Comparison of ENCODE assay signal across 9 cellular contexts in the genomic region with DNA sequence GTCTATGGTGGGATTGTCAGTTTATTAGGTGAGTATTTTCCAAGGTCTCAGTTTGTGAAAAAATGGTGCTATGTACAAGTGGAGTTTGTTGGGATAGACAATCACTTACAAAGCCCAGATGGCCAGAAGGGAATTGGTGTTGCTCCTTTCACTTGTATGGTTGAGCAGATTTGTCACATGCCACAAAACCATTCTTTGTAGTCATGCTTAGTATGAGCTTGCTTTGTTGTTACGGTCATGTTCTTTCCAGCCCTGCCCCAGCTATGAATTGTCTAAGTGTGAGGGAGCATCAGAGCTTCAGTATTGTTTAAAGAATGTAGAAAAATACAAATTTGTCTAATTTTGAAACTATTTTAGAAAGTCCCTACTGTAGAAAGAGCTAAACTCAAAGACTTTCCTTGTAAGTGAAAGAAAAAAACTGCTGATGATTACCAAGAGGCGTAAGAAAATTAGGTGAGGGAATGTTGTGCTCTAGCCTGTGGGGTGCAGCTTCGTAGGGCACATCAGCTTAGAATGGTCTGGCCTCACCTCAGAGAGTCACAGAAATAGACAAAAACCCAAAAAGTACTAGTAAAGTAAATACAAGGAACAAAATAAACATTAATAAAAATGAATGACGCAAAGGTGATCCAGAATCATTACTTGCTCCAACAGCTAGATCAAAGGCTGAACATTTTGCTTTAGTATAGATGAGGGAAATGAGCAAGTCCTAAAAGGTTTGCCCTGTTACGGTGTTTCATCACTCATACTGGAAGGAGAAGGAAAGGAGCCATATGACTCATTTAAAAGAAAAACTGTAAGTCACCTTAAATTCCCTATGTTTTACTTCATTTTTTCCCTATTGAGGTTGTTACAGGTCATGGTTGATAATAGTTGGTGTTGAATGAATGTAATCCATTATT. TPM values are rescaled to one million over a fixed set of nuclear protein-coding genes. Genes with fewer than 3 reads are reported as not detected.
DNase-seq lines count a peak whose midpoint lies in the region; ATAC-seq, FAIRE-seq and TF ChIP-seq lines count a peak whose summit lies in the region.
"Had no signal": no experiment of that assay in that cellular context is flagged by ENCODE, and none has a peak within 500 bp of the region (broad histone marks: within the 10 kb centered on the region; RNA-seq: fewer than 3 reads in every experiment).

No MANE protein-coding gene starts in this region.

- no peaks in the 10 kb centered on the region for H3K27me3 ChIP-seq in CD4-positive, CD25-positive, alpha-beta regulatory T cell (ENCODE audit: control insufficient read depth, insufficient read depth, low read length)
- H3K27me3 ChIP-seq in astrocyte (ENCODE audit: insufficient read depth, low read length): no peaks in the 10 kb centered on the region
- H3K27me3 ChIP-seq: SJCRH30 had no signal

- H3K4me3 ChIP-seq in CD4-positive, CD25-positive, alpha-beta regulatory T cell (ENCODE audit: low read depth, low read length): peak overlapping the region; percentile 58
- H3K4me3 ChIP-seq in astrocyte (ENCODE audit: insufficient read depth, low read depth, low read length): no peak overlapping the region
- H3K4me3 ChIP-seq: SJCRH30 had no signal

- H3K9me3 Mint-ChIP-seq in CD4-positive, CD25-positive, alpha-beta regulatory T cell: peaks cover 0 to 11% (median 4%) of the 10 kb centered on the region in 7 donors
- H3K9me3 Mint-ChIP-seq in astrocyte (ENCODE audit: unreplicated experiment): peaks cover 4% of the 10 kb centered on the region

- H2AFZ ChIP-seq in astrocyte (ENCODE audit: low read depth, low read length): no peak overlapping the region

- peak overlapping the region; percentile 89 to 99 (median 97) for H3K27ac Mint-ChIP-seq in CD4-positive, CD25-positive, alpha-beta regulatory T cell
- H3K27ac Mint-ChIP-seq in astrocyte (ENCODE audit: unreplicated experiment): peak overlapping the region; percentile 88

- peaks cover 52% of the 10 kb centered on the region for H3K79me2 ChIP-seq in astrocyte (ENCODE audit: insufficient read depth, low read length)

- TF ChIP-seq CTCF in astrocyte (IDR thresholded peaks at IDR 0.05; ENCODE audit: insufficient read depth, low read depth, low read length): no peak

- H3K9ac ChIP-seq in astrocyte (ENCODE audit: low read length): peak overlapping the region; percentile 36

- H3K27ac ChIP-seq in CD4-positive, CD25-positive, alpha-beta regulatory T cell (ENCODE audit: insufficient read depth, low read length, poor library complexity, severe bottlenecking): peak overlapping the region; percentile 75
- peak overlapping the region; percentile 77 for H3K27ac ChIP-seq in astrocyte (ENCODE audit: low read depth, low read length)
- H3K27ac ChIP-seq: SJCRH30 had no signal

- DNase-seq in CD4-positive, CD25-positive, alpha-beta regulatory T cell: no peak
- DNase-seq in astrocyte (ENCODE audit: low read depth): peak; percentile 85
- DNase-seq in medulla oblongata (ENCODE audit: extremely low spot score): peak; percentile 80
- no peak for DNase-seq in D341Med (ENCODE audit: low spot score)
- DNase-seq in activated gamma-delta T cell treated with Interleukin-2 at 50 U/mL for 16 hours: no peak
- DNase-seq in stimulated activated naive CD4-positive, alpha-beta T cell (lab: John Stamatoyannopoulos, UW): no peak
- DNase-seq: SJCRH30 had no signal

- H3K4me3 Mint-ChIP-seq in CD4-positive, CD25-positive, alpha-beta regulatory T cell: peak overlapping the region; percentile 54 to 83 (median 78)
- H3K4me3 Mint-ChIP-seq in astrocyte (ENCODE audit: unreplicated experiment): peak overlapping the region; percentile 66

- H3K4me1 ChIP-seq in CD4-positive, CD25-positive, alpha-beta regulatory T cell (ENCODE audit: control insufficient read depth, insufficient read depth, low read length, poor library complexity, severe bottlenecking): peaks cover 23% of the 10 kb centered on the region
- peaks cover 39% of the 10 kb centered on the region for H3K4me1 ChIP-seq in astrocyte (ENCODE audit: insufficient read depth, low read length)

- H3K4me2 ChIP-seq in astrocyte (ENCODE audit: low read length): peak overlapping the region; percentile 52

- H3K36me3 Mint-ChIP-seq in CD4-positive, CD25-positive, alpha-beta regulatory T cell: peaks cover 37% of the 10 kb centered on the region
- peaks cover 30% of the 10 kb centered on the region for H3K36me3 Mint-ChIP-seq in astrocyte (ENCODE audit: low read depth, unreplicated experiment)

- peaks cover 29 to 62% (median 49%) of the 10 kb centered on the region in 4 donors for H3K4me1 Mint-ChIP-seq in CD4-positive, CD25-positive, alpha-beta regulatory T cell
- peaks cover 43% of the 10 kb centered on the region for H3K4me1 Mint-ChIP-seq in astrocyte (ENCODE audit: low read depth, unreplicated experiment)

- H4K20me1 ChIP-seq in astrocyte (ENCODE audit: insufficient read depth, low read length): peaks cover 20% of the 10 kb centered on the region

- peak; percentile 70 for FAIRE-seq in astrocyte (lab: Jason Lieb, UNC)

- peak; percentile 25 to 48 for ATAC-seq in CD4-positive, CD25-positive, alpha-beta regulatory T cell (ENCODE audit: low read depth in 2 of 2)
- peak; percentile 49 for ATAC-seq in HG02885 (IDR thresholded peaks at IDR 0.05; ENCODE audit: poor library complexity, unreplicated experiment)
- ATAC-seq in HG02678 (IDR thresholded peaks at IDR 0.05; ENCODE audit: unreplicated experiment): no peak

- H3K9me3 ChIP-seq in CD4-positive, CD25-positive, alpha-beta regulatory T cell (ENCODE audit: control insufficient read depth in 2 of 2, low read length in 2 of 2): peaks cover 9 to 10% of the 10 kb centered on the region in 2 experiments
- no peaks in the 10 kb centered on the region for H3K9me3 ChIP-seq in astrocyte (ENCODE audit: insufficient read depth, low read depth, low read length)
- H3K9me3 ChIP-seq: SJCRH30 had no signal

- peaks cover 2% of the 10 kb centered on the region for H3K36me3 ChIP-seq in CD4-positive, CD25-positive, alpha-beta regulatory T cell (ENCODE audit: control insufficient read depth, insufficient read depth, low read length)
- peaks cover 28% of the 10 kb centered on the region for H3K36me3 ChIP-seq in astrocyte (ENCODE audit: insufficient read depth, low read length)

- peaks cover 16% of the 10 kb centered on the region for H3K27me3 Mint-ChIP-seq in CD4-positive, CD25-positive, alpha-beta regulatory T cell
- no peaks in the 10 kb centered on the region for H3K27me3 Mint-ChIP-seq in astrocyte (ENCODE audit: low read depth, unreplicated experiment)

RNA-seq across cellular contexts. Expression of gene TGIF1, which starts 9.2 kb away (rescaled TPM):
- 37.3 TPM for total RNA-seq in CD4-positive, CD25-positive, alpha-beta regulatory T cell
- polyA plus RNA-seq in CD4-positive, CD25-positive, alpha-beta regulatory T cell: 10 to 100 TPM; 42.6 to 86.8 (median 51.0) TPM
- 110 and 128 TPM in 2 replicates for total RNA-seq in astrocyte

Comparison
In these comparisons a context has a peak if more than half of its experiments do, and no peak if none do; other contexts are left out.
1. DNase-seq: peak in astrocyte (single experiment) and medulla oblongata (single experiment); none in CD4-positive, CD25-positive, alpha-beta regulatory T cell (0 of 3), D341Med (single experiment), activated gamma-delta T cell treated with Interleukin-2 at 50 U/mL for 16 hours (single experiment) and stimulated activated naive CD4-positive, alpha-beta T cell (0 of 6).